ENCODE assay signal across 1 cellular context in genomic region chr2:120463527-120463926, GRCh38.
TF ChIP-seq lines count a peak whose summit lies in the region.

No MANE protein-coding gene starts in this region.

TF ChIP-seq in HepG2, 621 proteins besides CTCF, POLR2A, EP300 and RAD21 (continued from another document):
- TF ChIP-seq ZNF687 (CRISPR knock-in tag; IDR thresholded peaks at IDR 0.05) = peak; percentile 52; the same call in 1 of the 2 replicates
- TF ChIP-seq NKX3-1 (CRISPR knock-in tag; IDR thresholded peaks at IDR 0.05) = no peak
- peak; percentile 33; the same call in 1 of the 2 replicates for TF ChIP-seq ZNF768 (CRISPR knock-in tag; IDR thresholded peaks at IDR 0.05)
- no peak for TF ChIP-seq TERF1 (CRISPR knock-in tag; IDR thresholded peaks at IDR 0.05)
- TF ChIP-seq SAP130 (CRISPR knock-in tag; IDR thresholded peaks at IDR 0.05; ENCODE audit: low read depth) = peak; percentile 36; the same call in 1 of the 2 replicates
- no peak for TF ChIP-seq FOXC1 (CRISPR knock-in tag; IDR thresholded peaks at IDR 0.05; ENCODE audit: borderline replicate concordance)
- peak; percentile 82 for TF ChIP-seq HNRNPL (IDR thresholded peaks at IDR 0.05; ENCODE audit: low read depth, low read length)
- TF ChIP-seq HMG20A (CRISPR knock-in tag; IDR thresholded peaks at IDR 0.05; ENCODE audit: borderline replicate concordance) = no peak
- no peak for TF ChIP-seq ZBTB46 (CRISPR knock-in tag; IDR thresholded peaks at IDR 0.05; ENCODE audit: borderline replicate concordance)
- TF ChIP-seq ATF7-NPFF (CRISPR knock-in tag; IDR thresholded peaks at IDR 0.05; ENCODE audit: low read depth) = no peak
- TF ChIP-seq SP2 (CRISPR knock-in tag; IDR thresholded peaks at IDR 0.05) = no peak
- peak; percentile 46; the same call in 1 of the 2 replicates for TF ChIP-seq STAG1 (CRISPR knock-in tag; IDR thresholded peaks at IDR 0.05)
- 0 out of 2 replicates have a peak, but pooled peaks have one; percentile 8 for TF ChIP-seq PHF8 (CRISPR knock-in tag; IDR thresholded peaks at IDR 0.05)
- peak; percentile 52 for TF ChIP-seq XRCC5 (optimal IDR thresholded peaks at IDR 0.05; ENCODE audit: low read length)
- TF ChIP-seq HIC2 (CRISPR knock-in tag; IDR thresholded peaks at IDR 0.05; ENCODE audit: low read depth) = peak; percentile 86
- no peak for TF ChIP-seq ZNF276 (CRISPR knock-in tag; IDR thresholded peaks at IDR 0.05; ENCODE audit: low read depth)
- no peak for TF ChIP-seq ARNTL (CRISPR knock-in tag; IDR thresholded peaks at IDR 0.05)
- TF ChIP-seq ZBTB38 (CRISPR knock-in tag; IDR thresholded peaks at IDR 0.05) = peak; percentile 43; the same call in 1 of the 2 replicates
- no peak for TF ChIP-seq PLRG1 (conservative IDR thresholded peaks at IDR 0.05)
- TF ChIP-seq HOXA3 (CRISPR knock-in tag; IDR thresholded peaks at IDR 0.05) = 0 out of 2 replicates have a peak, but pooled peaks have one; percentile 27
